ENCODE assay signal across 11 cellular contexts in genomic region chr19:13864513-13865242, GRCh38. TPM values are rescaled to one million over a fixed set of nuclear protein-coding genes. Genes with fewer than 3 reads are reported as not detected.
A peak's percentile ranks its signal among the peaks of the same experiment; 100 is the strongest.
DNase-seq lines count a peak whose midpoint lies in the region; ATAC-seq, FAIRE-seq and TF ChIP-seq lines count a peak whose summit lies in the region.
"Had no signal": no experiment of that assay in that cellular context is flagged by ENCODE, and none has a peak within 500 bp of the region (broad histone marks: within the 10 kb centered on the region; RNA-seq: fewer than 3 reads in every experiment).

No MANE protein-coding gene starts in this region.

- no peak overlapping the region for H3K23ac ChIP-seq in H1 (ENCODE audit: insufficient read length)

- no peak overlapping the region for H4K5ac ChIP-seq in H1 (ENCODE audit: insufficient read length, low read depth, low read length)

- H2BK120ac ChIP-seq in H1 (replicated peaks; ENCODE audit: low read depth, low read length) = no peak overlapping the region

- H3K79me2 ChIP-seq in DND-41 (ENCODE audit: insufficient read depth, low read length) = peaks cover 34% of the 10 kb centered on the region
- H3K79me2 ChIP-seq in H1 (ENCODE audit: control insufficient read depth in 1 of 2, insufficient read depth in 2 of 2, low read length in 2 of 2) = no peaks in the 10 kb centered on the region

- H2AK5ac ChIP-seq in H1 (ENCODE audit: low read depth, low read length) = peak overlapping the region; percentile 45; the same call in 1 of the 2 replicates

- no peak overlapping the region for H3K56ac ChIP-seq in H1 (replicated peaks; ENCODE audit: insufficient read length, low read depth, low read length)

- DNase-seq in DND-41 = peak; percentile 23
- DNase-seq in NCI-H2171 treated with DMSO at 0.1 percent for 48 hours (lab: John Stamatoyannopoulos, UW) = peak; percentile 64
- DNase-seq in H1 (ENCODE audit: low read depth in 1 of 2, low spot score in 2 of 2) = no peak
- DNase-seq in retinal pigment epithelial cell (ENCODE audit: low read depth) = no peak
- DNase-seq in left lung = no peak
- DNase-seq: activated gamma-delta T cell, NCI-H2029 treated with DMSO at 0.1 percent for 48 hours had no signal

- H2BK12ac ChIP-seq in H1 (ENCODE audit: low read depth, low read length) = peak overlapping the region; percentile 60; the same call in 1 of the 2 replicates

- H4K91ac ChIP-seq in H1 (replicated peaks; ENCODE audit: insufficient read length, low read length) = no peak overlapping the region

- peaks cover 4% of the 10 kb centered on the region; the same call in 1 of the 2 replicates for H4K20me1 ChIP-seq in DND-41 (ENCODE audit: insufficient read depth, low read length)
- peaks cover 2 to 6% of the 10 kb centered on the region in 2 experiments for H4K20me1 ChIP-seq in H1 (replicated peaks in 1 of 2; ENCODE audit: control insufficient read depth in 1 of 2, insufficient read depth in 2 of 2, low read length in 2 of 2)

- H4K8ac ChIP-seq in H1 (ENCODE audit: extremely low read depth, insufficient read depth, low read length) = peak overlapping the region; percentile 84; the same call in 1 of the 2 replicates

- peaks cover 7% of the 10 kb centered on the region; the same call in 1 of the 2 replicates for H3K36me3 ChIP-seq in DND-41 (ENCODE audit: insufficient read depth, low read length)
- no peaks in the 10 kb centered on the region for H3K36me3 ChIP-seq in H1 (ENCODE audit: control insufficient read depth in 2 of 4, insufficient read depth in 4 of 4, low read length in 3 of 4)
- H3K36me3 ChIP-seq in left lung = no peaks in the 10 kb centered on the region

- intact Hi-C loops in left lung (cut with DNase I) = loop anchor here (5.0 to 10.0 kb wide), 3 partner anchors 82 to 270 kb away; partner anchors contain the start of gene C19orf53 (in 1 of the 2)

- H3K79me1 ChIP-seq in H1 (ENCODE audit: low read depth, low read length) = no peaks in the 10 kb centered on the region

- H3K27me3 ChIP-seq in DND-41 (ENCODE audit: insufficient read depth, low read length, poor library complexity) (peaks cover 5% of the 10 kb centered on the region), H1 (replicated peaks in 1 of 4; ENCODE audit: control insufficient read depth in 3 of 4, extremely low read depth in 1 of 4, insufficient read depth in 3 of 4, low read length in 3 of 4) (peaks cover 16 to 59% (median 42%) of the 10 kb centered on the region in 4 experiments), left lung (peaks cover 0 to 32% of the 10 kb centered on the region in 2 donors)

- no peak for TF ChIP-seq POLR2A in H1 (IDR thresholded peaks at IDR 0.05; ENCODE audit: control extremely low read depth in 1 of 2, low read depth in 2 of 2, low read length in 2 of 2)

- no peaks in the 10 kb centered on the region; the same call in 1 of the 2 replicates for H3K23me2 ChIP-seq in H1 (ENCODE audit: low read depth, low read length)

- POLR2A ChIA-PET in H1 (lab: Charles Lee; ENCODE audit: partially characterized antibody) = interaction anchor here (1.1 to 4.7 kb wide), 6 partner anchors 9 to 117 kb away, joined by 3 to 62 read pairs (median 4); a partner anchor contains a TSS

- H2AFZ ChIP-seq in DND-41 (ENCODE audit: low read depth, low read length) (peak overlapping the region; percentile 50; the same call in 1 of the 2 replicates), H1 (ENCODE audit: low read length) (no peak overlapping the region)

- H3K9me3 ChIP-seq in DND-41 (ENCODE audit: insufficient read depth, low read length, severe bottlenecking) (no peaks in the 10 kb centered on the region), H1 (ENCODE audit: insufficient read depth in 2 of 2, low read depth in 1 of 2, low read length in 1 of 2) (no peaks in the 10 kb centered on the region), left lung (no peaks in the 10 kb centered on the region)

- CTCF ChIA-PET in H1 (lab: Charles Lee; ENCODE audit: partially characterized antibody) = interaction anchor here (1.2 to 7.0 kb wide), 6 partner anchors 17 to 81 kb away, joined by 3 to 70 read pairs (median 26); no protein-coding TSS in a partner anchor

- ATAC-seq in DND-41 (ENCODE audit: insufficient read depth, low read depth) (0 out of 3 replicates have a peak, but pooled peaks have one; percentile 5), GM19397 (IDR thresholded peaks at IDR 0.05; ENCODE audit: unreplicated experiment) (no peak), HG03039 (IDR thresholded peaks at IDR 0.05; ENCODE audit: unreplicated experiment) (no peak), left lung (no peak), GM18498 (IDR thresholded peaks at IDR 0.05; ENCODE audit: unreplicated experiment) (no peak)

- H3K4me3 ChIP-seq in DND-41 (ENCODE audit: low read depth in 1 of 2, low read length in 2 of 2) (peak overlapping the region in 1 of 2 experiments; percentile 48; a peak in 3 of 4 replicates), H1 (ENCODE audit: extremely low read depth in 1 of 4, insufficient read depth in 2 of 4, low read depth in 3 of 4, low read length in 4 of 4) (peak overlapping the region in 1 of 4 experiments; percentile 50; a peak in 2 of 8 replicates), retinal pigment epithelial cell (ENCODE audit: low read length) (peak overlapping the region; percentile 22), left lung (peak overlapping the region in 1 of 2 donors; percentile 51)

- TF ChIP-seq CTCF in DND-41 (IDR thresholded peaks at IDR 0.05; ENCODE audit: borderline replicate concordance, extremely low read depth, low read length, poor library complexity, severe bottlenecking) = no peak
- no peak for TF ChIP-seq CTCF in H1 (IDR thresholded peaks at IDR 0.05; ENCODE audit: control extremely low read depth in 1 of 3, insufficient read depth in 1 of 3, low read depth in 1 of 3, low read length in 3 of 3)
- no peak for TF ChIP-seq CTCF in retinal pigment epithelial cell (conservative IDR thresholded peaks at IDR 0.05; ENCODE audit: low read depth, low read length)
- TF ChIP-seq CTCF in left lung (IDR thresholded peaks at IDR 0.05) = no peak

- H3K27ac ChIP-seq in DND-41 (ENCODE audit: low read length) (no peak overlapping the region), H1 (ENCODE audit: low read depth, low read length) (no peak overlapping the region), left lung (no peak overlapping the region)

- H2BK5ac ChIP-seq in H1 (ENCODE audit: low read depth, low read length) = no peak overlapping the region

- WGBS in H1 (ENCODE audit: extremely low coverage in 1 of 2, insufficient coverage in 1 of 2, insufficient read length in 1 of 2, insufficient replicate concordance in 2 of 2, low coverage in 1 of 2, low lambda C conversion rate in 2 of 2, missing lambda C conversion rate in 1 of 2), 2 experiments = 74% methylated on average over 16 of the region's 64 CpGs; no CpG with 5 or more reads in 1 of the 2 experiments

- no peak for TF ChIP-seq EP300 in H1 (IDR thresholded peaks at IDR 0.05; ENCODE audit: borderline replicate concordance in 1 of 2, low read depth in 2 of 2, low read length in 2 of 2)

- no peak for TF ChIP-seq RAD21 in H1 (IDR thresholded peaks at IDR 0.05 in 1 of 2, conservative IDR thresholded peaks at IDR 0.05 in 1 of 2; ENCODE audit: low read depth in 2 of 2, low read length in 2 of 2)

- no peak overlapping the region for H3K18ac ChIP-seq in H1 (ENCODE audit: extremely low read depth, low read length)

- peak overlapping the region; percentile 44 for H3K4ac ChIP-seq in H1 (replicated peaks; ENCODE audit: insufficient read length, low read depth, low read length)

- H2BK15ac ChIP-seq in H1 (ENCODE audit: low read length) = peak overlapping the region; percentile 61; the same call in 1 of the 2 replicates

- no peak for FAIRE-seq in H1 (lab: Jason Lieb, UNC)

- no peak overlapping the region for H3K14ac ChIP-seq in H1 (ENCODE audit: insufficient read length)

- H3K4me2 ChIP-seq in DND-41 (ENCODE audit: insufficient read depth, low read length) (peak overlapping the region; percentile 61), H1 (ENCODE audit: insufficient read depth in 1 of 2, low read depth in 2 of 2, low read length in 2 of 2) (peak overlapping the region; percentile 42 to 54; a peak in 2 of 4 replicates)

- H2BK20ac ChIP-seq in H1 (ENCODE audit: low read length) = no peak overlapping the region

- H3K9ac ChIP-seq in DND-41 (ENCODE audit: low read depth, low read length) (peak overlapping the region; percentile 55; the same call in 1 of the 2 replicates), H1 (replicated peaks in 1 of 4; ENCODE audit: extremely low read depth in 1 of 4, low read depth in 3 of 4, low read length in 3 of 4) (no peak overlapping the region)

- H3K4me1 ChIP-seq in DND-41 (ENCODE audit: insufficient read depth, low read length) = peaks cover 35% of the 10 kb centered on the region
- H3K4me1 ChIP-seq in H1 (replicated peaks in 1 of 4; ENCODE audit: control insufficient read depth in 3 of 4, insufficient read depth in 4 of 4, low read length in 3 of 4) = peaks cover 4 to 7% (median 5%) of the 10 kb centered on the region in 4 experiments; a peak in 6 of 7 replicates
- peaks cover 15 to 57% of the 10 kb centered on the region in 2 donors for H3K4me1 ChIP-seq in left lung

RNA-seq across cellular contexts. Expression of gene NANOS3, which starts 12.3 kb away (rescaled TPM):
- not detected in 2 replicates for total RNA-seq in H1 (2021; fragmentation: NEBNext Ultra II Directional; extraction: Animal tissue kit (Norgen Biotek cat#: 25700))
- polyA plus RNA-seq in H1 (2011; rRNA removed) = 0.14 and 0.62 TPM in 2 replicates
- not detected for polyA plus RNA-seq in H1 (2011; cell fraction: cytosol; rRNA removed)
- polyA plus RNA-seq in H1 (2011; cell fraction: nucleus; rRNA removed) = not detected
- 0.69 to 0.83 TPM in 2 of 4 replicates, not detected in the others for polyA plus RNA-seq in H1 (2012, experiment 1 of 2)
- not detected for polyA plus RNA-seq in H1 (2012, experiment 2 of 2)
- 1.2 TPM for polyA plus RNA-seq in H1 (2013, experiment 1 of 2)
- 1.3 TPM for polyA plus RNA-seq in H1 (2013, experiment 2 of 2)
- not detected in 2 replicates for polyA minus RNA-seq in H1 (2011; rRNA and poly(A)+ RNA removed)
- polyA minus RNA-seq in H1 (2011; cell fraction: cytosol; rRNA and poly(A)+ RNA removed) = not detected
- polyA minus RNA-seq in H1 (2011; cell fraction: nucleus; rRNA and poly(A)+ RNA removed) = not detected
- total RNA-seq in left lung = 1 to 10 TPM in 1 of 2 donors, under 1 TPM in 1; 0.89 to 1.8 TPM
- total RNA-seq: liver had no signal
- polyA plus RNA-seq: liver had no signal

RNA-seq across cellular contexts. Expression of gene BRME1, which starts 41.2 kb away (rescaled TPM):
- total RNA-seq in H1 (2021; fragmentation: NEBNext Ultra II Directional; extraction: Animal tissue kit (Norgen Biotek cat#: 25700)) = 4.6 and 4.7 TPM in 2 replicates
- polyA plus RNA-seq in H1 (2011; rRNA removed) = 4.6 and 6.0 TPM in 2 replicates
- polyA plus RNA-seq in H1 (2011; cell fraction: cytosol; rRNA removed) = 5.2 TPM
- polyA plus RNA-seq in H1 (2011; cell fraction: nucleus; rRNA removed) = 12.9 TPM
- 2.8 to 5.0 TPM (median 3.9 TPM) in 4 replicates for polyA plus RNA-seq in H1 (2012, experiment 1 of 2)
- 3.1 TPM for polyA plus RNA-seq in H1 (2012, experiment 2 of 2)
- polyA plus RNA-seq in H1 (2013, experiment 1 of 2) = 3.8 TPM
- 3.4 TPM for polyA plus RNA-seq in H1 (2013, experiment 2 of 2)
- polyA minus RNA-seq in H1 (2011; rRNA and poly(A)+ RNA removed) = 2.5 and 3.4 TPM in 2 replicates
- polyA minus RNA-seq in H1 (2011; cell fraction: cytosol; rRNA and poly(A)+ RNA removed) = 3.8 TPM
- 7.3 TPM for polyA minus RNA-seq in H1 (2011; cell fraction: nucleus; rRNA and poly(A)+ RNA removed)
- 1 to 10 TPM; 3.7 to 4.2 TPM for total RNA-seq in left lung

RNA-seq across cellular contexts. Expression of gene CC2D1A, which starts 41.3 kb away (rescaled TPM):
- 33.0 and 36.4 TPM in 2 replicates for total RNA-seq in H1 (2021; fragmentation: NEBNext Ultra II Directional; extraction: Animal tissue kit (Norgen Biotek cat#: 25700))
- 12.5 and 20.5 TPM in 2 replicates for polyA plus RNA-seq in H1 (2011; rRNA removed)
- 17.1 TPM for polyA plus RNA-seq in H1 (2011; cell fraction: cytosol; rRNA removed)
- 71.1 TPM for polyA plus RNA-seq in H1 (2011; cell fraction: nucleus; rRNA removed)
- 20.2 to 39.2 TPM (median 31.7 TPM) in 4 replicates for polyA plus RNA-seq in H1 (2012, experiment 1 of 2)
- 21.2 TPM for polyA plus RNA-seq in H1 (2012, experiment 2 of 2)
- polyA plus RNA-seq in H1 (2013, experiment 1 of 2) = 17.9 TPM
- polyA plus RNA-seq in H1 (2013, experiment 2 of 2) = 16.1 TPM
- polyA minus RNA-seq in H1 (2011; rRNA and poly(A)+ RNA removed) = 15.8 and 22.9 TPM in 2 replicates
- 17.1 TPM for polyA minus RNA-seq in H1 (2011; cell fraction: cytosol; rRNA and poly(A)+ RNA removed)
- 19.3 TPM for polyA minus RNA-seq in H1 (2011; cell fraction: nucleus; rRNA and poly(A)+ RNA removed)
- 10 to 100 TPM; 30.8 to 33.7 TPM for total RNA-seq in left lung

Comparison
In these comparisons a context has a peak if more than half of its experiments do, and no peak if none do; other contexts are left out.
1. DNase-seq: peak in DND-41 (single experiment) and NCI-H2171 treated with DMSO at 0.1 percent for 48 hours (single experiment); none in H1 (0 of 2), retinal pigment epithelial cell (single experiment) and left lung (0 of 2).